3 cellular contexts compared by ENCODE assay signal in the genomic region with DNA sequence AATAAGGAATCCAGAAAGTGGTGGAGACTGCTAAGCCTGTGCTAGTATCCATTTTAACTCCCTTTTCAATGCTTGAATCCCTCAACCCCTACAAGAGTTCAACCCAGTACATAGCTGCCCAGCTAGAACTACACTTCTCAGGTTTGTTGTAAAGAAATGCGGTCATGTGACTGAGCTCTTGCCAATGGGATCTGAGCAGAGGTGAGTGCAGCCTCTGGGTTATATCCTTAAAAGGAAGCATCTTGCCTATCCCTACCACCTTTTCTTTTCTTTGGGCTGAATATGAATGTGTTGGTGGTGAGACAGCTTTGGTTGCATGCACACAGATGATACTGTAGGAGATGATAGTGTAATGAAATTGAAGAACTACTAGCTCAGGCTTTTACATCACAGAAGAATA.
TF ChIP-seq lines count a peak whose summit lies in the region.

No MANE protein-coding gene starts in this region.

TF ChIP-seq in WTC11, 78 proteins besides CTCF, POLR2A, EP300 and RAD21:
- TF ChIP-seq, protein P1, sequence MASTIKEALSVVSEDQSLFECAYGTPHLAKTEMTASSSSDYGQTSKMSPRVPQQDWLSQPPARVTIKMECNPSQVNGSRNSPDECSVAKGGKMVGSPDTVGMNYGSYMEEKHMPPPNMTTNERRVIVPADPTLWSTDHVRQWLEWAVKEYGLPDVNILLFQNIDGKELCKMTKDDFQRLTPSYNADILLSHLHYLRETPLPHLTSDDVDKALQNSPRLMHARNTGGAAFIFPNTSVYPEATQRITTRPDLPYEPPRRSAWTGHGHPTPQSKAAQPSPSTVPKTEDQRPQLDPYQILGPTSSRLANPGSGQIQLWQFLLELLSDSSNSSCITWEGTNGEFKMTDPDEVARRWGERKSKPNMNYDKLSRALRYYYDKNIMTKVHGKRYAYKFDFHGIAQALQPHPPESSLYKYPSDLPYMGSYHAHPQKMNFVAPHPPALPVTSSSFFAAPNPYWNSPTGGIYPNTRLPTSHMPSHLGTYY (CRISPR knock-in tag; IDR thresholded peaks at IDR 0.05), result no peak
- TF ChIP-seq, protein P2, sequence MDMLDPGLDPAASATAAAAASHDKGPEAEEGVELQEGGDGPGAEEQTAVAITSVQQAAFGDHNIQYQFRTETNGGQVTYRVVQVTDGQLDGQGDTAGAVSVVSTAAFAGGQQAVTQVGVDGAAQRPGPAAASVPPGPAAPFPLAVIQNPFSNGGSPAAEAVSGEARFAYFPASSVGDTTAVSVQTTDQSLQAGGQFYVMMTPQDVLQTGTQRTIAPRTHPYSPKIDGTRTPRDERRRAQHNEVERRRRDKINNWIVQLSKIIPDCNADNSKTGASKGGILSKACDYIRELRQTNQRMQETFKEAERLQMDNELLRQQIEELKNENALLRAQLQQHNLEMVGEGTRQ (CRISPR knock-in tag; IDR thresholded peaks at IDR 0.05), result peak; percentile 73
TF ChIP-seq in WTC11: peak in this region for 1.

TF ChIP-seq in H1, 55 proteins besides CTCF, POLR2A, EP300 and RAD21:
- TF ChIP-seq CHD2 (IDR thresholded peaks at IDR 0.05; ENCODE audit: low read length) (no peak), NRF1 (IDR thresholded peaks at IDR 0.05; ENCODE audit: low read depth, low read length) (no peak), KDM4A (IDR thresholded peaks at IDR 0.05; ENCODE audit: low read depth, low read length, severe bottlenecking) (no peak), TAF7 (optimal IDR thresholded peaks at IDR 0.05; ENCODE audit: borderline replicate concordance, low read depth, low read length) (no peak), SRF (IDR thresholded peaks at IDR 0.05; ENCODE audit: low read depth, low read length) (peak; percentile 56; the same call in 1 of the 2 replicates), TAF1 (IDR thresholded peaks at IDR 0.05; ENCODE audit: low read depth, low read length) (no peak), SUZ12 (IDR thresholded peaks at IDR 0.05; ENCODE audit: low read length) (no peak)
- TF ChIP-seq, protein P2 (IDR thresholded peaks at IDR 0.05; ENCODE audit: low read length), result peak; percentile 56

TF ChIP-seq in SK-N-SH, 30 proteins besides CTCF, POLR2A, EP300 and RAD21:
- no peak for TF ChIP-seq GATA2 (CRISPR knock-in tag; IDR thresholded peaks at IDR 0.05)
- TF ChIP-seq, protein P3, sequence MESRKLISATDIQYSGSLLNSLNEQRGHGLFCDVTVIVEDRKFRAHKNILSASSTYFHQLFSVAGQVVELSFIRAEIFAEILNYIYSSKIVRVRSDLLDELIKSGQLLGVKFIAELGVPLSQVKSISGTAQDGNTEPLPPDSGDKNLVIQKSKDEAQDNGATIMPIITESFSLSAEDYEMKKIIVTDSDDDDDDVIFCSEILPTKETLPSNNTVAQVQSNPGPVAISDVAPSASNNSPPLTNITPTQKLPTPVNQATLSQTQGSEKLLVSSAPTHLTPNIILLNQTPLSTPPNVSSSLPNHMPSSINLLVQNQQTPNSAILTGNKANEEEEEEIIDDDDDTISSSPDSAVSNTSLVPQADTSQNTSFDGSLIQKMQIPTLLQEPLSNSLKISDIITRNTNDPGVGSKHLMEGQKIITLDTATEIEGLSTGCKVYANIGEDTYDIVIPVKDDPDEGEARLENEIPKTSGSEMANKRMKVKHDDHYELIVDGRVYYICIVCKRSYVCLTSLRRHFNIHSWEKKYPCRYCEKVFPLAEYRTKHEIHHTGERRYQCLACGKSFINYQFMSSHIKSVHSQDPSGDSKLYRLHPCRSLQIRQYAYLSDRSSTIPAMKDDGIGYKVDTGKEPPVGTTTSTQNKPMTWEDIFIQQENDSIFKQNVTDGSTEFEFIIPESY (IDR thresholded peaks at IDR 0.05; ENCODE audit: borderline replicate concordance, low read depth), result no peak
- TF ChIP-seq, protein P4, sequence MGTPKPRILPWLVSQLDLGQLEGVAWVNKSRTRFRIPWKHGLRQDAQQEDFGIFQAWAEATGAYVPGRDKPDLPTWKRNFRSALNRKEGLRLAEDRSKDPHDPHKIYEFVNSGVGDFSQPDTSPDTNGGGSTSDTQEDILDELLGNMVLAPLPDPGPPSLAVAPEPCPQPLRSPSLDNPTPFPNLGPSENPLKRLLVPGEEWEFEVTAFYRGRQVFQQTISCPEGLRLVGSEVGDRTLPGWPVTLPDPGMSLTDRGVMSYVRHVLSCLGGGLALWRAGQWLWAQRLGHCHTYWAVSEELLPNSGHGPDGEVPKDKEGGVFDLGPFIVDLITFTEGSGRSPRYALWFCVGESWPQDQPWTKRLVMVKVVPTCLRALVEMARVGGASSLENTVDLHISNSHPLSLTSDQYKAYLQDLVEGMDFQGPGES (IDR thresholded peaks at IDR 0.05; ENCODE audit: low read depth, low read length), result no peak
- TF ChIP-seq, protein P2 (IDR thresholded peaks at IDR 0.05; ENCODE audit: borderline replicate concordance, low read depth, low read length), result no peak
